Comparison of ENCODE assay signal across 8 cellular contexts in the genomic region with DNA sequence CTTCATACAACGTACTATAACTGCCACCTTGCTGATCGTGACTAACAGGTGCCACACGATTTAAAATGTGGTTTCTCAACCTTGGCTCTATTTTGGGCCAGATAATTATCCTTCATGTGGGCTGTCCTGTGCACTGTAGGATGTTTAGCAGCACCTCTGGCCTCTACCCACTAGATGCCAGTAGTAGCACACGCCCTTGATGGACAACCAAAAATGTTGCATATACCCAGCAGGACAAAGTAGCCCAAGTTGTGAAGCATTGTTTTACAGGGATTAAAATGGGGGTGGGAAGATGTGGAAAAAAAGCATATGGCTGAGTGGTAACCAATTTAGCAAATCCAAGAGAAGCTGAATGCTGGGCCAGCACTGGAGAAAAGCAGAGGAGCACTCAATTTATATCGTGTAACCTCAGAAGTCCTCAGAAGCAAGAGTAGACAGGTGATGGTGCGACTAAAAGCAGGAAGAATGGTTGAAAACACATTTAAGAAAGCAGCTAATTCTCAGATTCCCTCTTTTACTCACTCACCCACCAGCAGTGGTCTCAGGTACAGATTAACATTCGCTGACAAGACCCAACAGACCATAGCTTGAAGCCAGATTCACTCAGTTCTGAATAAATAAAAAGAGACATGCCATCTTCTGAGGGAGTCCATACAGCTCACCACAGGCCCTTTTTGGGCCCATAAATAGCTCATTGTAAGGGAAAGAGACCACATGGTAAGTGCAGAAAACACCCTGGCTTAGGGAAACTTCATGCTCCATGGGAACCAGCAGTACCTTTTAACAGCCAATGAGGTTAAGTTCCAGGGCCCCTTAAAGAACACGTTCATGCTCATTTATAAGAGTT. TPM values are rescaled to one million over a fixed set of nuclear protein-coding genes. Genes with fewer than 3 reads are reported as not detected.
A peak's percentile ranks its signal among the peaks of the same experiment; 100 is the strongest.
DNase-seq lines count a peak whose midpoint lies in the region; ATAC-seq and TF ChIP-seq lines count a peak whose summit lies in the region.

No MANE protein-coding gene starts in this region.

- CTCF ChIA-PET in MCF 10A (lab: Yijun Ruan, JAX), result interaction anchor here (0.6 to 4.5 kb wide), 21 partner anchors 13 to 1680 kb away, joined by 3 to 93 read pairs (median 4); no protein-coding TSS in a partner anchor

- no peaks in the 10 kb centered on the region for H3K27me3 Mint-ChIP-seq in MCF 10A (ENCODE audit: insufficient read depth, unreplicated experiment)

- H3K36me3 Mint-ChIP-seq in MCF 10A (ENCODE audit: insufficient read depth, unreplicated experiment), result peaks cover 22% of the 10 kb centered on the region
- H3K36me3 Mint-ChIP-seq in stimulated activated effector memory CD8-positive, alpha-beta T cell treated with anti-CD3 and anti-CD28 coated beads, Interleukin-12 subunit alpha, Interleukin-12 subunit beta, amount 100 ng/mL, for 72 hours, result no peaks in the 10 kb centered on the region

- POLR2A ChIA-PET in MCF 10A (lab: Yijun Ruan, JAX), result interaction anchor here (1.1 kb wide), 1 partner anchor 50 kb away, joined by 4 read pairs; no protein-coding TSS in a partner anchor

- peak; percentile 47 for TF ChIP-seq CTCF in MCF 10A (IDR thresholded peaks at IDR 0.05; ENCODE audit: unreplicated experiment)

- no peak overlapping the region for H3K27ac Mint-ChIP-seq in MCF 10A (ENCODE audit: low read depth, unreplicated experiment)
- no peak overlapping the region for H3K27ac Mint-ChIP-seq in stimulated activated effector memory CD8-positive, alpha-beta T cell treated with anti-CD3 and anti-CD28 coated beads, Interleukin-12 subunit alpha, Interleukin-12 subunit beta, amount 100 ng/mL, for 72 hours

- DNase-seq in ACHN, result peak; percentile 51
- peak; percentile 33 for DNase-seq in T-helper 9 cell
- DNase-seq in MCF 10A (ENCODE audit: unreplicated experiment), result peak; percentile 58
- peak; percentile 62 for DNase-seq in left kidney (ENCODE audit: low read depth, low spot score)
- peak in 1 of 2 donors; percentile 56 for DNase-seq in stimulated activated effector memory CD8-positive, alpha-beta T cell treated with anti-CD3 and anti-CD28 coated beads, Interleukin-12 subunit alpha, Interleukin-12 subunit beta, amount 100 ng/mL, for 72 hours (ENCODE audit: low spot score in 2 of 2)

- H3K4me3 Mint-ChIP-seq in MCF 10A (ENCODE audit: unreplicated experiment), result no peak overlapping the region
- no peak overlapping the region for H3K4me3 Mint-ChIP-seq in stimulated activated effector memory CD8-positive, alpha-beta T cell treated with anti-CD3 and anti-CD28 coated beads, Interleukin-12 subunit alpha, Interleukin-12 subunit beta, amount 100 ng/mL, for 72 hours

- intact Hi-C loops in MCF 10A (cut with micrococcal nuclease), result loop anchor here (1.0 kb wide), 5 partner anchors 167 to 425 kb away; no protein-coding TSS in a partner anchor

- ATAC-seq in GM18498 (IDR thresholded peaks at IDR 0.05; ENCODE audit: unreplicated experiment) (peak; percentile 78), HG03460 (IDR thresholded peaks at IDR 0.05; ENCODE audit: unreplicated experiment) (peak; percentile 82), GM18861 (IDR thresholded peaks at IDR 0.05; ENCODE audit: unreplicated experiment) (no peak)
- peak; percentile 92 for ATAC-seq in stimulated activated effector memory CD8-positive, alpha-beta T cell treated with anti-CD3 and anti-CD28 coated beads, Interleukin-12 subunit alpha, Interleukin-12 subunit beta, amount 100 ng/mL, for 72 hours

- in situ Hi-C loops in ACHN (cut with HindIII; ENCODE audit: low pct_ligation_motif_present, low pct_unique_long_range_greater_than_20kb, low sequenced_read_pairs), result no loop called here

- no peaks in the 10 kb centered on the region for H3K9me3 Mint-ChIP-seq in MCF 10A (ENCODE audit: unreplicated experiment)
- no peaks in the 10 kb centered on the region for H3K9me3 Mint-ChIP-seq in stimulated activated effector memory CD8-positive, alpha-beta T cell treated with anti-CD3 and anti-CD28 coated beads, Interleukin-12 subunit alpha, Interleukin-12 subunit beta, amount 100 ng/mL, for 72 hours

- no peaks in the 10 kb centered on the region for H3K4me1 Mint-ChIP-seq in MCF 10A (ENCODE audit: insufficient read depth, unreplicated experiment)
- peaks cover 6% of the 10 kb centered on the region for H3K4me1 Mint-ChIP-seq in stimulated activated effector memory CD8-positive, alpha-beta T cell treated with anti-CD3 and anti-CD28 coated beads, Interleukin-12 subunit alpha, Interleukin-12 subunit beta, amount 100 ng/mL, for 72 hours

- BruUV-seq in MCF 10A (replicated peaks; lab: Mats Ljungman, UMichigan), result no TSS peak

RNA-seq across cellular contexts. Expression of a gene that starts 50.6 kb away (rescaled TPM):
- 78.0 and 79.8 TPM in 2 replicates for total RNA-seq in MCF 10A (2022)
